ENCODE assay signal across 19 cellular contexts in the genomic region with DNA sequence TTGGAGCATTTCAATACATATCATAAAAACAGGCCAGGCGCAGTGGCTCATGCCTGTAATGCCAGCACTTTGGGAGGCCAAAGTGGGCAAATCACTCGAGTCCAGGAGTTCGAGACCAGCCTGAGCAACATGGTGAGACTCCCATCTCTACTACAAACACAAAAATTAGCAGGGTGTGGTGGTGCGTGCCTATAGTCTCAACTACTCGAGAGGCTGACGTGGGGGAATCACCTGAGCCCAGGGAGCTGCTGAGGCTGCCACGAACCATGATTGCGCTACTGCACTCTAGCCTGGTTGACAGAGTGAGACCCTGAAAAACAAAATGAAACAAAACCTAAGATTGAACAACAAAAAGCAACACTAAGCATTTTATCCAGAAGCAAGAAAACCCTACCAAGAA. TPM values are rescaled to one million over a fixed set of nuclear protein-coding genes. Genes with fewer than 3 reads are reported as not detected.
DNase-seq lines count a peak whose midpoint lies in the region; ATAC-seq, FAIRE-seq and TF ChIP-seq lines count a peak whose summit lies in the region.
"Had no signal": no experiment of that assay in that cellular context is flagged by ENCODE, and none has a peak within 500 bp of the region (broad histone marks: within the 10 kb centered on the region; RNA-seq: fewer than 3 reads in every experiment).

No MANE protein-coding gene starts in this region.

- no peak for TF ChIP-seq CTCF in keratinocyte (optimal IDR thresholded peaks at IDR 0.05 in 1 of 3, IDR thresholded peaks at IDR 0.05 in 1 of 3, conservative IDR thresholded peaks at IDR 0.05 in 1 of 3; ENCODE audit: extremely low read depth in 1 of 3, insufficient read depth in 2 of 3, low read length in 3 of 3)

- H3K9ac ChIP-seq in keratinocyte (ENCODE audit: control insufficient read depth, extremely low read depth, insufficient read depth, low read length), result no peak overlapping the region

- H4K20me1 ChIP-seq in keratinocyte (ENCODE audit: control insufficient read depth, extremely low read depth, insufficient read depth, low read length), result no peaks in the 10 kb centered on the region

- no peak for FAIRE-seq in keratinocyte (lab: Jason Lieb, UNC)

- H3K9me3 ChIP-seq in keratinocyte (ENCODE audit: control insufficient read depth, low read depth, low read length) (no peaks in the 10 kb centered on the region), HAP-1 (no peaks in the 10 kb centered on the region)
- H3K9me3 ChIP-seq: spleen, tibial nerve had no signal

- H3K4me2 ChIP-seq in keratinocyte (ENCODE audit: control insufficient read depth, extremely low read depth, insufficient read depth, low read depth, low read length), result no peak overlapping the region

- H3K4me3 ChIP-seq in keratinocyte (ENCODE audit: control insufficient read depth in 2 of 3, extremely low read depth in 1 of 3, insufficient read depth in 2 of 3, low read depth in 1 of 3, low read length in 3 of 3) (no peak overlapping the region), HAP-1 (no peak overlapping the region)
- H3K4me3 ChIP-seq: cardiac muscle cell, spleen, tibial nerve had no signal

- H3K79me2 ChIP-seq in keratinocyte (ENCODE audit: control insufficient read depth, insufficient read depth, low read length), result no peaks in the 10 kb centered on the region

- peak; percentile 77 for ATAC-seq in stimulated activated naive CD8-positive, alpha-beta T cell treated with anti-CD3 and anti-CD28 coated beads, Interleukin-15, Interleukin-2, amounts not matched to agents 100 U/mL and 50 U/mL, for 24 hours
- ATAC-seq in GM18868 (IDR thresholded peaks at IDR 0.05; ENCODE audit: unreplicated experiment), result no peak
- ATAC-seq: left cardiac atrium had no signal

- H3K27ac ChIP-seq in keratinocyte (ENCODE audit: control insufficient read depth, insufficient read depth, low read length), result peak overlapping the region; percentile 39
- H3K27ac ChIP-seq: cardiac muscle cell, spleen, tibial nerve had no signal

- no peaks in the 10 kb centered on the region for H3K36me3 ChIP-seq in keratinocyte (ENCODE audit: control insufficient read depth in 2 of 2, extremely low read depth in 1 of 2, insufficient read depth in 2 of 2, low read length in 2 of 2)
- no peaks in the 10 kb centered on the region for H3K36me3 ChIP-seq in HAP-1 (replicated peaks)
- H3K36me3 ChIP-seq: cardiac muscle cell had no signal

- H3K27me3 ChIP-seq in keratinocyte (ENCODE audit: control insufficient read depth, extremely low read depth, insufficient read depth, low read length), result no peaks in the 10 kb centered on the region
- peaks cover 3% of the 10 kb centered on the region; the same call in 1 of the 2 replicates for H3K27me3 ChIP-seq in HAP-1 (ENCODE audit: low read depth)
- H3K27me3 ChIP-seq: cardiac muscle cell, spleen, tibial nerve had no signal

- no peaks in the 10 kb centered on the region for H3K9me1 ChIP-seq in keratinocyte (ENCODE audit: control insufficient read depth, extremely low read depth, insufficient read depth, low read length)

- H2AFZ ChIP-seq in keratinocyte (ENCODE audit: control insufficient read depth, low read length), result no peak overlapping the region

- H3K4me1 ChIP-seq in keratinocyte (ENCODE audit: control insufficient read depth, extremely low read depth, insufficient read depth, low read length) (peaks cover 28% of the 10 kb centered on the region), HAP-1 (no peaks in the 10 kb centered on the region)
- H3K4me1 ChIP-seq: tibial nerve had no signal

- DNase-seq in activated T-cell treated with anti-CD3 and anti-CD28 coated beads for 24 hours (ENCODE audit: low read depth), result peak; percentile 40
- no peak for DNase-seq in activated T-cell treated with anti-CD3 and anti-CD28 coated beads for 4 hours
- DNase-seq in activated CD8-positive, alpha-beta memory T cell treated with anti-CD3 and anti-CD28 coated beads, Interleukin-2, amount 50 U/mL, for 48 hours, result peak; percentile 76
- DNase-seq in keratinocyte (ENCODE audit: low read depth, low spot score), result no peak
- DNase-seq in stimulated activated naive CD8-positive, alpha-beta T cell treated with anti-CD3 and anti-CD28 coated beads, Interleukin-15, Interleukin-2, amounts not matched to agents 100 U/mL and 50 U/mL, for 24 hours, result peak; percentile 67
- no peak for DNase-seq in HAP-1 (ENCODE audit: low spot score in 2 of 2)
- no peak for DNase-seq in SHP77 (lab: John Stamatoyannopoulos, UW)
- DNase-seq: activated gamma-delta T cell treated with Interleukin-2 at 50 U/mL for 16 hours; effector memory CD4-positive, alpha-beta T cell; GDM1; hypothalamus; KBM-7; left cardiac atrium; NCI-H1105 treated with DMSO at 0.1 percent for 48 hours; NK-92 treated with Interleukin-12 subunit alpha and Interleukin-12 subunit beta, amount 100 ng/mL, for 24 hours; spleen had no signal

- dilution Hi-C loops in keratinocyte (cut with MboI; ENCODE audit: extremely low pct_ligation_motif_present, low sequenced_read_pairs), result no loop called here

- in situ Hi-C loops in HAP-1 (cut with MboI; ENCODE audit: low sequenced_read_pairs), result no loop called here

RNA-seq across cellular contexts. Expression of a gene that starts 47.2 kb away (rescaled TPM):
- polyA plus RNA-seq in keratinocyte, result 0.50 to 0.76 TPM (median 0.62 TPM) in 3 replicates
- 0.39 TPM for polyA plus RNA-seq in keratinocyte (2011; ENCODE audit: low read depth)
- polyA plus RNA-seq in keratinocyte (2011; cell fraction: cytosol; rRNA removed), result 0.45 and 0.48 TPM in 2 replicates
- polyA plus RNA-seq in keratinocyte (2011; cell fraction: nucleus; rRNA removed), result 1.4 and 1.6 TPM in 2 replicates
- 0.58 and 0.76 TPM in 2 replicates for polyA plus RNA-seq in keratinocyte (2012; ENCODE audit: low replicate concordance)
- polyA minus RNA-seq in keratinocyte, result 1.2 to 4.0 TPM (median 1.3 TPM) in 3 replicates
- 0.38 TPM for polyA minus RNA-seq in keratinocyte (2011; cell fraction: cytosol; rRNA and poly(A)+ RNA removed)
- polyA minus RNA-seq in keratinocyte (2011; cell fraction: nucleus; rRNA and poly(A)+ RNA removed), result 2.3 and 3.2 TPM in 2 replicates

Comparison
In these comparisons a context has a peak if more than half of its experiments do, and no peak if none do; other contexts are left out.
1. DNase-seq: peak in activated T-cell treated with anti-CD3 and anti-CD28 coated beads for 24 hours (single experiment), activated CD8-positive, alpha-beta memory T cell treated with anti-CD3 and anti-CD28 coated beads, Interleukin-2, amount 50 U/mL, for 48 hours (single experiment) and stimulated activated naive CD8-positive, alpha-beta T cell treated with anti-CD3 and anti-CD28 coated beads, Interleukin-15, Interleukin-2, amounts not matched to agents 100 U/mL and 50 U/mL, for 24 hours (single experiment); none in activated T-cell treated with anti-CD3 and anti-CD28 coated beads for 4 hours (single experiment), keratinocyte (single experiment), HAP-1 (0 of 2) and SHP77 (0 of 2).